In genomic region chr10:60942604-60943269, GRCh38 we compare ENCODE assay signal across 8 cellular contexts. TPM values are rescaled to one million over a fixed set of nuclear protein-coding genes. Genes with fewer than 3 reads are reported as not detected.
DNase-seq lines count a peak whose midpoint lies in the region; ATAC-seq and TF ChIP-seq lines count a peak whose summit lies in the region.

No MANE protein-coding gene starts in this region.

- peaks cover 19% of the 10 kb centered on the region for H3K4me1 ChIP-seq in hepatocyte (ENCODE audit: insufficient read depth)
- H3K4me1 ChIP-seq in rectal smooth muscle tissue (ENCODE audit: control insufficient read depth, insufficient read depth, low read length), result peaks cover 19% of the 10 kb centered on the region

- peak overlapping the region; percentile 91 for H3K4me2 ChIP-seq in hepatocyte

- DNase-seq in CMK (ENCODE audit: low read depth) (peak; percentile 18), KBM-7 (peak; percentile 67), amniotic epithelial cell (ENCODE audit: low read depth) (peak; percentile 52), hepatocyte (ENCODE audit: low spot score) (peak; percentile 65), DMS79 treated with DMSO at 0.1 percent for 48 hours (lab: John Stamatoyannopoulos, UW) (no peak), SHP77 treated with DMSO at 0.1 percent for 48 hours (lab: John Stamatoyannopoulos, UW) (no peak)

- H3K9me2 ChIP-seq in hepatocyte (replicated peaks; ENCODE audit: insufficient read depth), result no peaks in the 10 kb centered on the region

- peak overlapping the region; percentile 53 for H2AFZ ChIP-seq in hepatocyte

- H3K9me3 ChIP-seq in hepatocyte (ENCODE audit: low read depth), result no peaks in the 10 kb centered on the region

- H3K4me3 ChIP-seq in hepatocyte, result peak overlapping the region; percentile 81
- H3K4me3 ChIP-seq in rectal smooth muscle tissue (ENCODE audit: low read length), result peak overlapping the region; percentile 81

- in situ Hi-C loops in KBM-7 (cut with MboI; ENCODE audit: low pct_unique_long_range_greater_than_20kb, low sequenced_read_pairs), result no loop called here

- peaks cover 23% of the 10 kb centered on the region for H3K79me2 ChIP-seq in hepatocyte

- H3K36me3 ChIP-seq in hepatocyte (replicated peaks; ENCODE audit: insufficient read depth, low read depth), result no peaks in the 10 kb centered on the region
- H3K36me3 ChIP-seq in rectal smooth muscle tissue (ENCODE audit: control insufficient read depth, insufficient read depth, low read length), result no peaks in the 10 kb centered on the region

- H3K9ac ChIP-seq in rectal smooth muscle tissue (ENCODE audit: low read length), result peak overlapping the region; percentile 93

- H3K27ac ChIP-seq in hepatocyte (peak overlapping the region; percentile 100), rectal smooth muscle tissue (ENCODE audit: low read depth, low read length) (peak overlapping the region; percentile 95)

- whole genome bisulfite sequencing in hepatocyte (ENCODE audit: low lambda C conversion rate, missing lambda C conversion rate), result 3% methylated on average over 13 of the region's 13 CpGs

- no peak for TF ChIP-seq CTCF in hepatocyte (IDR thresholded peaks at IDR 0.05; ENCODE audit: poor library complexity)

- no peaks in the 10 kb centered on the region for H4K20me1 ChIP-seq in hepatocyte (ENCODE audit: insufficient read depth, poor library complexity, severe bottlenecking)

- ATAC-seq in GM21360 (IDR thresholded peaks at IDR 0.05; ENCODE audit: unreplicated experiment), result peak; percentile 75

- no peaks in the 10 kb centered on the region for H3K27me3 ChIP-seq in hepatocyte
- no peaks in the 10 kb centered on the region for H3K27me3 ChIP-seq in rectal smooth muscle tissue (ENCODE audit: control insufficient read depth, insufficient read depth, low read length)

RNA-seq across cellular contexts. Expression of gene RHOBTB1, which starts 1.2 kb away (rescaled TPM):
- 34.1 and 40.8 TPM in 2 replicates for total RNA-seq in hepatocyte
- 18.4 and 21.2 TPM in 2 replicates for polyA plus RNA-seq in hepatocyte

Comparison
In these comparisons a context has a peak if more than half of its experiments do, and no peak if none do; other contexts are left out.
1. DNase-seq: peak in CMK (single experiment), KBM-7 (single experiment), amniotic epithelial cell (single experiment) and hepatocyte (single experiment); none in DMS79 treated with DMSO at 0.1 percent for 48 hours (single experiment) and SHP77 treated with DMSO at 0.1 percent for 48 hours (single experiment).